ENCODE assay signal across 8 cellular contexts in genomic region chr6:144215402-144215931, GRCh38.
DNase-seq lines count a peak whose midpoint lies in the region; ATAC-seq and TF ChIP-seq lines count a peak whose summit lies in the region.

No MANE protein-coding gene starts in this region.

- no peak for TF ChIP-seq CTCF in Peyer's patch (IDR thresholded peaks at IDR 0.05)
- TF ChIP-seq CTCF in brain microvascular endothelial cell (IDR thresholded peaks at IDR 0.05; ENCODE audit: low read depth, low read length, missing control alignments): no peak

- peaks cover 22 to 29% (median 22%) of the 10 kb centered on the region in 3 donors for H3K27me3 Mint-ChIP-seq in immature natural killer cell (ENCODE audit: low read depth in 3 of 3)

- H3K4me3 ChIP-seq in Peyer's patch (peak overlapping the region; percentile 56 to 84 (median 66)), brain microvascular endothelial cell (ENCODE audit: low read depth, low read length) (peak overlapping the region; percentile 73)

- no peaks in the 10 kb centered on the region for H3K27me3 ChIP-seq in Peyer's patch
- no peaks in the 10 kb centered on the region for H3K27me3 ChIP-seq in brain microvascular endothelial cell (replicated peaks)

- no peak for TF ChIP-seq POLR2A in Peyer's patch (IDR thresholded peaks at IDR 0.05)

- peaks cover 0 to 5% (median 2%) of the 10 kb centered on the region in 6 donors for H3K9me3 Mint-ChIP-seq in immature natural killer cell

- no peak for ATAC-seq in HG03521 (IDR thresholded peaks at IDR 0.05; ENCODE audit: unreplicated experiment)

- peak; percentile 15 for DNase-seq in COLO668 (lab: John Stamatoyannopoulos, UW; ENCODE audit: unreplicated experiment)
- DNase-seq in HCEC 1CT: peak; percentile 12
- DNase-seq in Peyer's patch: peak; percentile 41 to 59 (median 55)
- DNase-seq in brain microvascular endothelial cell: no peak
- DNase-seq in immature natural killer cell: peak in 1 of 3 donors; percentile 22
- peak; percentile 38 for DNase-seq in stimulated activated CD4-positive, alpha-beta T cell treated with anti-CD3 and anti-CD28 coated beads, Interleukin-15, amount 100 ng/mL, for 24 hours
- no peak for DNase-seq in NCI-H2227 (lab: John Stamatoyannopoulos, UW; ENCODE audit: unreplicated experiment)

- H3K4me3 Mint-ChIP-seq in immature natural killer cell: peak overlapping the region; percentile 87 to 98 (median 93)

- no peaks in the 10 kb centered on the region for H3K9me3 ChIP-seq in Peyer's patch

- H3K27ac Mint-ChIP-seq in immature natural killer cell: peak overlapping the region; percentile 89 to 100 (median 97)

- H3K4me1 ChIP-seq in Peyer's patch: peaks cover 0 to 9% (median 5%) of the 10 kb centered on the region in 4 donors

- in situ Hi-C loops in brain microvascular endothelial cell (cut with HindIII; ENCODE audit: low pct_ligation_motif_present, low sequenced_read_pairs): no loop called here

- peaks cover 0 to 4% (median 0%) of the 10 kb centered on the region in 3 donors for H3K36me3 Mint-ChIP-seq in immature natural killer cell

- H3K4me1 Mint-ChIP-seq in immature natural killer cell: peaks cover 43 to 47% of the 10 kb centered on the region in 2 donors

- H3K27ac ChIP-seq in Peyer's patch (peak overlapping the region; percentile 94 to 99 (median 98)), brain microvascular endothelial cell (peak overlapping the region; percentile 69)

- no peaks in the 10 kb centered on the region for H3K36me3 ChIP-seq in Peyer's patch
- H3K36me3 ChIP-seq in brain microvascular endothelial cell (replicated peaks): no peaks in the 10 kb centered on the region

Comparison
In these comparisons a context has a peak if more than half of its experiments do, and no peak if none do; other contexts are left out.
1. DNase-seq: peak in COLO668 (single experiment), HCEC 1CT (single experiment), Peyer's patch (3 of 3) and stimulated activated CD4-positive, alpha-beta T cell treated with anti-CD3 and anti-CD28 coated beads, Interleukin-15, amount 100 ng/mL, for 24 hours (single experiment); none in brain microvascular endothelial cell (single experiment) and NCI-H2227 (single experiment).